13 cellular contexts compared by ENCODE assay signal in genomic region chr20:44585042-44585968, GRCh38. TPM values are rescaled to one million over a fixed set of nuclear protein-coding genes. Genes with fewer than 3 reads are reported as not detected.
DNase-seq lines count a peak whose midpoint lies in the region; ATAC-seq and TF ChIP-seq lines count a peak whose summit lies in the region.
"Had no signal": no experiment of that assay in that cellular context is flagged by ENCODE, and none has a peak within 500 bp of the region (broad histone marks: within the 10 kb centered on the region; RNA-seq: fewer than 3 reads in every experiment).

No MANE protein-coding gene starts in this region.

- peak overlapping the region; percentile 50 to 56 (median 52) for H3K4me3 ChIP-seq in esophagus muscularis mucosa
- H3K4me3 ChIP-seq: SJSA1 had no signal

- H3K27ac ChIP-seq in esophagus muscularis mucosa (replicated peaks in 1 of 4), result peak overlapping the region; percentile 84 to 89 (median 87)
- H3K27ac ChIP-seq: SJSA1 had no signal

- TF ChIP-seq CTCF in esophagus muscularis mucosa (IDR thresholded peaks at IDR 0.05), result no peak

- WGBS in esophagus muscularis mucosa, result 86% methylated on average over 7 of the region's 7 CpGs

- peak overlapping the region; percentile 87 to 96 (median 92) for H3K4me3 Mint-ChIP-seq in IgD-negative memory B cell
- H3K4me3 Mint-ChIP-seq in stimulated activated effector memory CD8-positive, alpha-beta T cell treated with anti-CD3 and anti-CD28 coated beads, Interleukin-12 subunit alpha, Interleukin-12 subunit beta, amount 100 ng/mL, for 72 hours, result no peak overlapping the region
- no peak overlapping the region for H3K4me3 Mint-ChIP-seq in effector memory CD8-positive, alpha-beta T cell
- H3K4me3 Mint-ChIP-seq: activated CD4-positive, alpha-beta T cell treated with anti-CD3 and anti-CD28 coated beads, Interleukin-2, amount 10 ng/mL, durations not matched to agents 24 days and 14 days; activated naive CD8-positive, alpha-beta T cell treated with anti-CD3 and anti-CD28 coated beads, Interleukin-2, amount 10 ng/mL, durations not matched to agents 7 days and 5 days; immature natural killer cell had no signal

- H3K36me3 Mint-ChIP-seq in IgD-negative memory B cell, result peaks cover 4% of the 10 kb centered on the region
- H3K36me3 Mint-ChIP-seq in stimulated activated effector memory CD8-positive, alpha-beta T cell treated with anti-CD3 and anti-CD28 coated beads, Interleukin-12 subunit alpha, Interleukin-12 subunit beta, amount 100 ng/mL, for 72 hours, result peaks cover 5% of the 10 kb centered on the region
- no peaks in the 10 kb centered on the region for H3K36me3 Mint-ChIP-seq in effector memory CD8-positive, alpha-beta T cell (ENCODE audit: insufficient read depth)
- H3K36me3 Mint-ChIP-seq: activated naive CD8-positive, alpha-beta T cell treated with anti-CD3 and anti-CD28 coated beads, Interleukin-2, amount 10 ng/mL, durations not matched to agents 7 days and 5 days; immature natural killer cell had no signal

- H3K4me1 Mint-ChIP-seq in IgD-negative memory B cell, result peaks cover 56 to 69% (median 66%) of the 10 kb centered on the region in 3 donors
- peaks cover 19% of the 10 kb centered on the region for H3K4me1 Mint-ChIP-seq in stimulated activated effector memory CD8-positive, alpha-beta T cell treated with anti-CD3 and anti-CD28 coated beads, Interleukin-12 subunit alpha, Interleukin-12 subunit beta, amount 100 ng/mL, for 72 hours
- peaks cover 0 to 5% of the 10 kb centered on the region in 2 donors for H3K4me1 Mint-ChIP-seq in effector memory CD8-positive, alpha-beta T cell (ENCODE audit: low read depth in 2 of 2)

- no peaks in the 10 kb centered on the region for H3K27me3 ChIP-seq in esophagus muscularis mucosa
- H3K27me3 ChIP-seq: SJSA1 had no signal

- H3K9me3 ChIP-seq in esophagus muscularis mucosa, result peaks cover 0 to 3% (median 0%) of the 10 kb centered on the region in 4 donors
- H3K9me3 ChIP-seq: SJSA1 had no signal

- peaks cover 0 to 9% (median 5%) of the 10 kb centered on the region in 4 donors for H3K36me3 ChIP-seq in esophagus muscularis mucosa

- no peaks in the 10 kb centered on the region for H3K27me3 Mint-ChIP-seq in IgD-negative memory B cell
- H3K27me3 Mint-ChIP-seq in effector memory CD8-positive, alpha-beta T cell, result peaks cover 13 to 30% of the 10 kb centered on the region in 2 donors

- TF ChIP-seq POLR2A in esophagus muscularis mucosa (IDR thresholded peaks at IDR 0.05; ENCODE audit: low read depth), result no peak

- DNase-seq in esophagus muscularis mucosa (ENCODE audit: extremely low spot score) (no peak), NCI-H82 treated with DMSO at 0.1 percent for 48 hours (lab: John Stamatoyannopoulos, UW; ENCODE audit: unreplicated experiment) (no peak)
- no peak for DNase-seq in stimulated activated effector memory CD8-positive, alpha-beta T cell treated with anti-CD3 and anti-CD28 coated beads, Interleukin-12 subunit alpha, Interleukin-12 subunit beta, amount 100 ng/mL, for 72 hours (ENCODE audit: low spot score in 2 of 2)
- DNase-seq in effector memory CD8-positive, alpha-beta T cell, result no peak
- no peak for DNase-seq in stimulated activated CD4-positive, alpha-beta T cell treated with anti-CD3 and anti-CD28 coated beads, Interleukin-15, amount 100 ng/mL, for 24 hours
- DNase-seq: activated CD4-positive, alpha-beta T cell treated with anti-CD3 and anti-CD28 coated beads, Interleukin-2, amount 10 ng/mL, durations not matched to agents 24 days and 14 days; activated naive CD8-positive, alpha-beta T cell treated with anti-CD3 and anti-CD28 coated beads, Interleukin-2, amount 10 ng/mL, durations not matched to agents 7 days and 5 days; immature natural killer cell; NCI-H1694 treated with DMSO at 0.1 percent for 48 hours; nucleus accumbens had no signal

- peak; percentile 44 for ATAC-seq in GM18907 (IDR thresholded peaks at IDR 0.05; ENCODE audit: unreplicated experiment)
- ATAC-seq in stimulated activated effector memory CD8-positive, alpha-beta T cell treated with anti-CD3 and anti-CD28 coated beads, Interleukin-12 subunit alpha, Interleukin-12 subunit beta, amount 100 ng/mL, for 72 hours, result peak; percentile 33
- ATAC-seq in effector memory CD8-positive, alpha-beta T cell (replicated peaks), result no peak

- no peak for TF ChIP-seq EP300 in esophagus muscularis mucosa (IDR thresholded peaks at IDR 0.05)

- H3K9me3 Mint-ChIP-seq in IgD-negative memory B cell, result no peaks in the 10 kb centered on the region
- H3K9me3 Mint-ChIP-seq in stimulated activated effector memory CD8-positive, alpha-beta T cell treated with anti-CD3 and anti-CD28 coated beads, Interleukin-12 subunit alpha, Interleukin-12 subunit beta, amount 100 ng/mL, for 72 hours, result no peaks in the 10 kb centered on the region
- H3K9me3 Mint-ChIP-seq in effector memory CD8-positive, alpha-beta T cell, result no peaks in the 10 kb centered on the region
- H3K9me3 Mint-ChIP-seq: activated CD4-positive, alpha-beta T cell treated with anti-CD3 and anti-CD28 coated beads, Interleukin-2, amount 10 ng/mL, durations not matched to agents 24 days and 14 days; activated naive CD8-positive, alpha-beta T cell treated with anti-CD3 and anti-CD28 coated beads, Interleukin-2, amount 10 ng/mL, durations not matched to agents 7 days and 5 days; immature natural killer cell had no signal

- intact Hi-C loops in esophagus muscularis mucosa (cut with DNase I), result no loop called here

- H3K4me1 ChIP-seq in esophagus muscularis mucosa, result peaks cover 51 to 96% (median 89%) of the 10 kb centered on the region in 4 donors

- H3K27ac Mint-ChIP-seq in IgD-negative memory B cell, result peak overlapping the region; percentile 93 to 100 (median 98)
- H3K27ac Mint-ChIP-seq in stimulated activated effector memory CD8-positive, alpha-beta T cell treated with anti-CD3 and anti-CD28 coated beads, Interleukin-12 subunit alpha, Interleukin-12 subunit beta, amount 100 ng/mL, for 72 hours, result peak overlapping the region; percentile 48
- H3K27ac Mint-ChIP-seq in effector memory CD8-positive, alpha-beta T cell, result no peak overlapping the region
- H3K27ac Mint-ChIP-seq: activated CD4-positive, alpha-beta T cell treated with anti-CD3 and anti-CD28 coated beads, Interleukin-2, amount 10 ng/mL, durations not matched to agents 24 days and 14 days; activated naive CD8-positive, alpha-beta T cell treated with anti-CD3 and anti-CD28 coated beads, Interleukin-2, amount 10 ng/mL, durations not matched to agents 7 days and 5 days had no signal

RNA-seq across cellular contexts. Expression of gene PKIG, which starts 2.9 kb away (rescaled TPM):
- 63.3 TPM for polyA plus RNA-seq in IgD-negative memory B cell
- total RNA-seq in esophagus muscularis mucosa, result 100 to 1,000 TPM; 305 to 398 (median 357) TPM

Comparison
In these comparisons a context has a peak if more than half of its experiments do, and no peak if none do; other contexts are left out.
1. H3K27ac Mint-ChIP-seq: peak in IgD-negative memory B cell (3 of 3) and stimulated activated effector memory CD8-positive, alpha-beta T cell treated with anti-CD3 and anti-CD28 coated beads, Interleukin-12 subunit alpha, Interleukin-12 subunit beta, amount 100 ng/mL, for 72 hours (single experiment); none in effector memory CD8-positive, alpha-beta T cell (0 of 2).
2. H3K4me3 Mint-ChIP-seq: peak in IgD-negative memory B cell (4 of 4); none in stimulated activated effector memory CD8-positive, alpha-beta T cell treated with anti-CD3 and anti-CD28 coated beads, Interleukin-12 subunit alpha, Interleukin-12 subunit beta, amount 100 ng/mL, for 72 hours (single experiment) and effector memory CD8-positive, alpha-beta T cell (0 of 2).